Comparison of ENCODE assay signal across 11 cellular contexts in genomic region chr4:39700500-39700899, GRCh38. TPM values are rescaled to one million over a fixed set of nuclear protein-coding genes. Genes with fewer than 3 reads are reported as not detected.
DNase-seq lines count a peak whose midpoint lies in the region; ATAC-seq and TF ChIP-seq lines count a peak whose summit lies in the region.
"Had no signal": no experiment of that assay in that cellular context is flagged by ENCODE, and none has a peak within 500 bp of the region (broad histone marks: within the 10 kb centered on the region; RNA-seq: fewer than 3 reads in every experiment).

No MANE protein-coding gene starts in this region.

- H3K4me3 ChIP-seq in GM06990 (replicated peaks; ENCODE audit: low read depth, low read length), result peak overlapping the region; percentile 91
- H3K4me3 ChIP-seq in endocrine pancreas (ENCODE audit: control insufficient read depth, insufficient read depth, low read length), result peak overlapping the region; percentile 94
- H3K4me3 ChIP-seq in aorta (ENCODE audit: low read length in 2 of 2), result no peak overlapping the region
- H3K4me3 ChIP-seq in left lung, result peak overlapping the region in 1 of 2 donors; percentile 78
- no peak overlapping the region for H3K4me3 ChIP-seq in body of pancreas

- H3K27ac ChIP-seq in aorta (ENCODE audit: low read depth in 1 of 2, low read length in 2 of 2), result no peak overlapping the region
- H3K27ac ChIP-seq in left lung, result peak overlapping the region in 1 of 2 donors; percentile 1
- H3K27ac ChIP-seq in body of pancreas, result no peak overlapping the region

- TF ChIP-seq CTCF in GM06990 (IDR thresholded peaks at IDR 0.05; ENCODE audit: insufficient read depth, low read length, poor library complexity, severe bottlenecking) (no peak), osteocyte (IDR thresholded peaks at IDR 0.05) (no peak), left lung (IDR thresholded peaks at IDR 0.05) (no peak), body of pancreas (IDR thresholded peaks at IDR 0.05) (no peak)

- no peak for TF ChIP-seq POLR2A in body of pancreas (IDR thresholded peaks at IDR 0.05)

- H3K27me3 Mint-ChIP-seq in osteocyte (ENCODE audit: unreplicated experiment), result no peaks in the 10 kb centered on the region

- H3K9me3 ChIP-seq in endocrine pancreas (ENCODE audit: control insufficient read depth, low read length), result no peaks in the 10 kb centered on the region
- no peaks in the 10 kb centered on the region for H3K9me3 ChIP-seq in aorta (ENCODE audit: control insufficient read depth, low read length)
- no peaks in the 10 kb centered on the region for H3K9me3 ChIP-seq in left lung
- H3K9me3 ChIP-seq in body of pancreas, result no peaks in the 10 kb centered on the region

- 31 to 33% methylated on average over 3 of the region's 3 CpGs for WGBS in aorta, 2 donors
- 10 to 17% methylated on average over 3 of the region's 3 CpGs for WGBS in body of pancreas, 2 donors

- ATAC-seq in aorta (ENCODE audit: low FRiP score) (no peak), left lung (no peak), body of pancreas (no peak), HG02642 (IDR thresholded peaks at IDR 0.05; ENCODE audit: poor library complexity, unreplicated experiment) (no peak)

- H3K27me3 ChIP-seq in GM06990 (replicated peaks; ENCODE audit: control insufficient read depth, insufficient read depth, low read length) (no peaks in the 10 kb centered on the region), endocrine pancreas (ENCODE audit: control insufficient read depth, insufficient read depth, low read length) (no peaks in the 10 kb centered on the region), aorta (ENCODE audit: control insufficient read depth in 1 of 2, insufficient read depth in 2 of 2, low read length in 1 of 2) (no peaks in the 10 kb centered on the region), left lung (no peaks in the 10 kb centered on the region), body of pancreas (no peaks in the 10 kb centered on the region)

- DNase-seq in GM06990 (ENCODE audit: extremely low read depth, insufficient read length) (no peak), OCI-M1 (lab: John Stamatoyannopoulos, UW) (peak; percentile 21), osteocyte (ENCODE audit: extremely low spot score, unreplicated experiment) (no peak), aorta (no peak), left lung (no peak), body of pancreas (no peak)
- DNase-seq: Kasumi-1; stimulated activated naive CD4-positive, alpha-beta T cell treated with Interleukin-2 at 50 U/mL for 16 hours; SW 1271 had no signal

- peaks cover 5% of the 10 kb centered on the region for H3K36me3 Mint-ChIP-seq in osteocyte (ENCODE audit: unreplicated experiment)

- H3K4me1 Mint-ChIP-seq in osteocyte (ENCODE audit: unreplicated experiment), result peaks cover 36% of the 10 kb centered on the region

- intact Hi-C loops in aorta (cut with DNase I) (no loop called here), left lung (cut with DNase I) (no loop called here), body of pancreas (cut with DNase I) (no loop called here)

- no peak overlapping the region for H3K9ac ChIP-seq in endocrine pancreas (ENCODE audit: control insufficient read depth, insufficient read depth, low read length)

- peaks cover 4% of the 10 kb centered on the region for H3K36me3 ChIP-seq in GM06990 (ENCODE audit: control insufficient read depth, insufficient read depth, low read length)
- no peaks in the 10 kb centered on the region for H3K36me3 ChIP-seq in endocrine pancreas (ENCODE audit: control insufficient read depth, insufficient read depth, low read length)
- no peaks in the 10 kb centered on the region for H3K36me3 ChIP-seq in aorta (ENCODE audit: control insufficient read depth in 1 of 2, insufficient read depth in 2 of 2, low read length in 1 of 2)
- peaks cover 0 to 14% of the 10 kb centered on the region in 2 donors for H3K36me3 ChIP-seq in left lung
- no peaks in the 10 kb centered on the region for H3K36me3 ChIP-seq in body of pancreas (replicated peaks in 1 of 2; ENCODE audit: insufficient read depth in 1 of 2, low read depth in 2 of 2)

- H3K4me1 ChIP-seq in endocrine pancreas (ENCODE audit: control insufficient read depth, insufficient read depth, low read length) (peaks cover 17% of the 10 kb centered on the region), aorta (ENCODE audit: control insufficient read depth in 1 of 2, insufficient read depth in 2 of 2, low read length in 2 of 2) (no peaks in the 10 kb centered on the region), left lung (peaks cover 18 to 40% of the 10 kb centered on the region in 2 donors), body of pancreas (peaks cover 33% of the 10 kb centered on the region)

- peak overlapping the region; percentile 100 for H3K4me3 Mint-ChIP-seq in osteocyte (ENCODE audit: unreplicated experiment)

- peak overlapping the region; percentile 13 for H3K27ac Mint-ChIP-seq in osteocyte (ENCODE audit: unreplicated experiment)

- H3K9me3 Mint-ChIP-seq in osteocyte (ENCODE audit: unreplicated experiment), result no peaks in the 10 kb centered on the region

RNA-seq across cellular contexts. Expression of gene UBE2K, which starts 2.6 kb away (rescaled TPM):
- total RNA-seq in osteocyte (70.3 and 77.3 TPM in 2 replicates), aorta (10 to 100 TPM; 56.8 to 59.5 TPM), left lung (10 to 100 TPM; 54.5 to 78.6 TPM), body of pancreas (10 to 100 TPM; 12.2 to 19.5 TPM)
- 10 to 100 TPM; 26.5 to 30.6 TPM for polyA plus RNA-seq in aorta

Comparison
In these comparisons a context has a peak if more than half of its experiments do, and no peak if none do; other contexts are left out.
1. H3K4me3 ChIP-seq: peak in GM06990 (single experiment) and endocrine pancreas (single experiment); none in aorta (0 of 2) and body of pancreas (0 of 2).